Comparison of ENCODE assay signal across 1 cellular context in the genomic region with DNA sequence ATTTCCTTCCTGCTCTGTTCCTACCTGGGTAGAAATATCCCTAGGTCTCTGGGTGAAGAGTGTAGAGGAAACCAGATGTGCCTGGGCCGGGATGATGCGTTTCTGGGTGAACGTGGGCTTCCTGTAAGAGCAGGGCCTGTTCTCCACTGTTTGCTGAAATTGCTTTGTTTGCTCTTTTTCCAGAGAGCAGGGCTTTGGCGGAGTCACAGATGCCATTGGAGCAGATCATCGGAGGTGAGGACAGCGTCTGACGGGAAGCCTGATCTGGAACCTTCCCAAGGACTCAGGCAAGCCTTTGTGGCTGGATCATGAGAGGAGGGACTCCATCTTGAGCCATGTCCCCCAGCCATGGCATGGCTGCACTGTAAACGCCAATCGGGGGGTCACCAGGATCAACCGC.
TF ChIP-seq lines count a peak whose summit lies in the region.

No MANE protein-coding gene starts in this region.

TF ChIP-seq in HepG2, 621 proteins besides CTCF, POLR2A, EP300 and RAD21 (continued from another document):
- TF ChIP-seq ZNF362 (CRISPR knock-in tag; IDR thresholded peaks at IDR 0.05; ENCODE audit: borderline replicate concordance): no peak
- TF ChIP-seq, protein P1, sequence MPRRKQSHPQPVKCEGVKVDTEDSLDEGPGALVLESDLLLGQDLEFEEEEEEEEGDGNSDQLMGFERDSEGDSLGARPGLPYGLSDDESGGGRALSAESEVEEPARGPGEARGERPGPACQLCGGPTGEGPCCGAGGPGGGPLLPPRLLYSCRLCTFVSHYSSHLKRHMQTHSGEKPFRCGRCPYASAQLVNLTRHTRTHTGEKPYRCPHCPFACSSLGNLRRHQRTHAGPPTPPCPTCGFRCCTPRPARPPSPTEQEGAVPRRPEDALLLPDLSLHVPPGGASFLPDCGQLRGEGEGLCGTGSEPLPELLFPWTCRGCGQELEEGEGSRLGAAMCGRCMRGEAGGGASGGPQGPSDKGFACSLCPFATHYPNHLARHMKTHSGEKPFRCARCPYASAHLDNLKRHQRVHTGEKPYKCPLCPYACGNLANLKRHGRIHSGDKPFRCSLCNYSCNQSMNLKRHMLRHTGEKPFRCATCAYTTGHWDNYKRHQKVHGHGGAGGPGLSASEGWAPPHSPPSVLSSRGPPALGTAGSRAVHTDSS (CRISPR knock-in tag; conservative IDR thresholded peaks at IDR 0.05): no peak
- no peak for TF ChIP-seq ZNF180 (CRISPR knock-in tag; IDR thresholded peaks at IDR 0.05; ENCODE audit: borderline replicate concordance, low read depth)
- no peak for TF ChIP-seq RBM39 (IDR thresholded peaks at IDR 0.05; ENCODE audit: low read depth, low read length, poor library complexity, severe bottlenecking)
- no peak for TF ChIP-seq RORA (CRISPR knock-in tag; IDR thresholded peaks at IDR 0.05)
- TF ChIP-seq RBAK (CRISPR knock-in tag; IDR thresholded peaks at IDR 0.05): no peak
- no peak for TF ChIP-seq ZNF7 (CRISPR knock-in tag; IDR thresholded peaks at IDR 0.05)
- TF ChIP-seq ETV5 (CRISPR knock-in tag; IDR thresholded peaks at IDR 0.05; ENCODE audit: borderline replicate concordance): no peak
- TF ChIP-seq ZKSCAN5 (CRISPR knock-in tag; IDR thresholded peaks at IDR 0.05): peak; percentile 81; the same call in 1 of the 2 replicates
- TF ChIP-seq THRA (CRISPR knock-in tag; IDR thresholded peaks at IDR 0.05; ENCODE audit: borderline replicate concordance): peak; percentile 61; the same call in 1 of the 2 replicates
- no peak for TF ChIP-seq ZNF883 (CRISPR knock-in tag; IDR thresholded peaks at IDR 0.05; ENCODE audit: not compliant biosample characterization)
- TF ChIP-seq RFXAP (CRISPR knock-in tag; IDR thresholded peaks at IDR 0.05; ENCODE audit: borderline replicate concordance): peak; percentile 20; the same call in 1 of the 2 replicates
- TF ChIP-seq ZNF839 (CRISPR knock-in tag; IDR thresholded peaks at IDR 0.05; ENCODE audit: borderline replicate concordance): no peak
- TF ChIP-seq ZNF780A (CRISPR knock-in tag; IDR thresholded peaks at IDR 0.05): no peak
- TF ChIP-seq ZNF414 (CRISPR knock-in tag; IDR thresholded peaks at IDR 0.05): no peak
- TF ChIP-seq, protein P2, sequence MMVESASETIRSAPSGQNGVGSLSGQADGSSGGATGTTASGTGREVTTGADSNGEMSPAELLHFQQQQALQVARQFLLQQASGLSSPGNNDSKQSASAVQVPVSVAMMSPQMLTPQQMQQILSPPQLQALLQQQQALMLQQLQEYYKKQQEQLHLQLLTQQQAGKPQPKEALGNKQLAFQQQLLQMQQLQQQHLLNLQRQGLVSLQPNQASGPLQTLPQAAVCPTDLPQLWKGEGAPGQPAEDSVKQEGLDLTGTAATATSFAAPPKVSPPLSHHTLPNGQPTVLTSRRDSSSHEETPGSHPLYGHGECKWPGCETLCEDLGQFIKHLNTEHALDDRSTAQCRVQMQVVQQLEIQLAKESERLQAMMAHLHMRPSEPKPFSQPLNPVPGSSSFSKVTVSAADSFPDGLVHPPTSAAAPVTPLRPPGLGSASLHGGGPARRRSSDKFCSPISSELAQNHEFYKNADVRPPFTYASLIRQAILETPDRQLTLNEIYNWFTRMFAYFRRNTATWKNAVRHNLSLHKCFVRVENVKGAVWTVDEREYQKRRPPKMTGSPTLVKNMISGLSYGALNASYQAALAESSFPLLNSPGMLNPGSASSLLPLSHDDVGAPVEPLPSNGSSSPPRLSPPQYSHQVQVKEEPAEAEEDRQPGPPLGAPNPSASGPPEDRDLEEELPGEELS (CRISPR knock-in tag; IDR thresholded peaks at IDR 0.05): peak; percentile 35; the same call in 1 of the 2 replicates
- no peak for TF ChIP-seq ZBTB44 (CRISPR knock-in tag; IDR thresholded peaks at IDR 0.05)
- TF ChIP-seq ZNF10 (CRISPR knock-in tag; IDR thresholded peaks at IDR 0.05; ENCODE audit: borderline replicate concordance, low read depth): no peak
- no peak for TF ChIP-seq ELF1 (CRISPR knock-in tag; IDR thresholded peaks at IDR 0.05)
- no peak for TF ChIP-seq ZNF354B (CRISPR knock-in tag; IDR thresholded peaks at IDR 0.05)
- no peak for TF ChIP-seq ZBTB37 (CRISPR knock-in tag; IDR thresholded peaks at IDR 0.05)
- no peak for TF ChIP-seq TFDP1 (CRISPR knock-in tag; IDR thresholded peaks at IDR 0.05; ENCODE audit: borderline replicate concordance)
- TF ChIP-seq SOX6 (IDR thresholded peaks at IDR 0.05): no peak
- TF ChIP-seq SOX6 (CRISPR knock-in tag; IDR thresholded peaks at IDR 0.05): no peak
- TF ChIP-seq LRRFIP1 (CRISPR knock-in tag; conservative IDR thresholded peaks at IDR 0.05): no peak
- no peak for TF ChIP-seq ZNF772 (CRISPR knock-in tag; IDR thresholded peaks at IDR 0.05)
- TF ChIP-seq ZNF441 (CRISPR knock-in tag; IDR thresholded peaks at IDR 0.05; ENCODE audit: borderline replicate concordance): no peak
- TF ChIP-seq PHB2 (IDR thresholded peaks at IDR 0.05; ENCODE audit: partially characterized antibody): no peak
- TF ChIP-seq MAZ (IDR thresholded peaks at IDR 0.05; ENCODE audit: borderline replicate concordance, low read depth, low read length): no peak
- TF ChIP-seq MAZ (CRISPR knock-in tag; IDR thresholded peaks at IDR 0.05; ENCODE audit: low read depth): no peak
- TF ChIP-seq ZNF792 (CRISPR knock-in tag; IDR thresholded peaks at IDR 0.05): 0 out of 2 replicates have a peak, but pooled peaks have one; percentile 30
- no peak for TF ChIP-seq FOXK1 (CRISPR knock-in tag; IDR thresholded peaks at IDR 0.05; ENCODE audit: borderline replicate concordance, low read depth)
- TF ChIP-seq CHCHD3 (CRISPR knock-in tag; IDR thresholded peaks at IDR 0.05): no peak
- no peak for TF ChIP-seq ZNF891 (CRISPR knock-in tag; IDR thresholded peaks at IDR 0.05)
- TF ChIP-seq ZBTB21 (CRISPR knock-in tag; IDR thresholded peaks at IDR 0.05): no peak
